In genomic region chr19:18002347-18002850, GRCh38 we compare ENCODE assay signal across 8 cellular contexts. TPM values are rescaled to one million over a fixed set of nuclear protein-coding genes. Genes with fewer than 3 reads are reported as not detected.
DNase-seq lines count a peak whose midpoint lies in the region; ATAC-seq and TF ChIP-seq lines count a peak whose summit lies in the region.

No MANE protein-coding gene starts in this region.

- POLR2A ChIA-PET in Panc1 (lab: Charles Lee): no interaction called here

- intact Hi-C loops in Panc1 (cut with micrococcal nuclease; ENCODE audit: unreplicated experiment) (no loop called here), sciatic nerve (cut with DNase I) (no loop called here)

- in situ Hi-C loops in Panc1 (cut with HindIII; ENCODE audit: low pct_unique_long_range_greater_than_20kb, low sequenced_read_pairs): no loop called here

- WGBS in endodermal cell (ENCODE audit: insufficient coverage in 1 of 2, insufficient read length in 1 of 2), 2 experiments: 95 to 96% methylated on average over 18 to 27 of the region's 27 CpGs

- CTCF ChIA-PET in Panc1 (lab: Charles Lee): no interaction called here

- TF ChIP-seq CTCF in GM12864 (IDR thresholded peaks at IDR 0.05; ENCODE audit: low read depth, low read length, missing control alignments): no peak
- TF ChIP-seq CTCF in Panc1 (IDR thresholded peaks at IDR 0.05): no peak
- no peak for TF ChIP-seq CTCF in endodermal cell (conservative IDR thresholded peaks at IDR 0.05)

- H3K36me3 ChIP-seq in Panc1 (ENCODE audit: control insufficient read depth, insufficient read depth, low read length): no peaks in the 10 kb centered on the region; the same call in 1 of the 2 replicates
- no peaks in the 10 kb centered on the region for H3K36me3 ChIP-seq in endodermal cell (ENCODE audit: control insufficient read depth, insufficient read depth, low read length)

- ATAC-seq in Panc1: no peak
- no peak for ATAC-seq in sciatic nerve
- no peak for ATAC-seq in GM18867 (IDR thresholded peaks at IDR 0.05; ENCODE audit: unreplicated experiment)
- ATAC-seq in HG02623 (IDR thresholded peaks at IDR 0.05; ENCODE audit: unreplicated experiment): no peak

- H3K9me3 Mint-ChIP-seq in endodermal cell: peaks cover 7% of the 10 kb centered on the region

- no peak overlapping the region for H3K27ac ChIP-seq in Panc1 (ENCODE audit: low read length)
- H3K27ac ChIP-seq in endodermal cell (ENCODE audit: low read depth, low read length): no peak overlapping the region

- peaks cover 2% of the 10 kb centered on the region for H3K4me1 Mint-ChIP-seq in endodermal cell

- BruUV-seq in Panc1 (replicated peaks; lab: Mats Ljungman, UMichigan): TSS peak; percentile 86

- peaks cover 19% of the 10 kb centered on the region for H3K27me3 Mint-ChIP-seq in endodermal cell (ENCODE audit: insufficient read depth)

- H3K4me1 ChIP-seq in Panc1 (ENCODE audit: control insufficient read depth, insufficient read depth, low read length) (peaks cover 11% of the 10 kb centered on the region), endodermal cell (ENCODE audit: control insufficient read depth, insufficient read depth, low read length) (peaks cover 2% of the 10 kb centered on the region)

- peak overlapping the region; percentile 54 for H3K4me3 ChIP-seq in GM12864 (ENCODE audit: low read depth, low read length)
- H3K4me3 ChIP-seq in Panc1 (ENCODE audit: low read depth in 2 of 2, low read length in 2 of 2): peak overlapping the region; percentile 67 to 82
- peak overlapping the region; percentile 75 for H3K4me3 ChIP-seq in endodermal cell (ENCODE audit: low read length)

- no peak overlapping the region for H3K9ac ChIP-seq in endodermal cell (ENCODE audit: extremely low read depth, low read length, poor library complexity, severe bottlenecking)

- DNase-seq in GM12864 (ENCODE audit: low read depth): no peak
- DNase-seq in Panc1 (ENCODE audit: low read depth, low spot score): no peak
- DNase-seq in endodermal cell: no peak
- peak; percentile 72 for DNase-seq in sciatic nerve (ENCODE audit: low spot score)
- no peak for DNase-seq in NCI-H2029 (lab: John Stamatoyannopoulos, UW)
- DNase-seq in NCI-H82 (lab: John Stamatoyannopoulos, UW): no peak

- H3K27me3 ChIP-seq in Panc1 (ENCODE audit: control insufficient read depth, insufficient read depth, low read length): no peaks in the 10 kb centered on the region
- H3K27me3 ChIP-seq in endodermal cell (ENCODE audit: control insufficient read depth, insufficient read depth, low read length, poor library complexity, severe bottlenecking): peaks cover 10% of the 10 kb centered on the region

- peak overlapping the region; percentile 53 for H3K4me3 Mint-ChIP-seq in endodermal cell

- H3K9me3 ChIP-seq in Panc1 (ENCODE audit: control insufficient read depth, insufficient read depth, low read depth, low read length) (no peaks in the 10 kb centered on the region), endodermal cell (ENCODE audit: control insufficient read depth, low read length) (no peaks in the 10 kb centered on the region)

- H3K36me3 Mint-ChIP-seq in endodermal cell (ENCODE audit: low read depth): peaks cover 4% of the 10 kb centered on the region

- H3K27ac Mint-ChIP-seq in endodermal cell: no peak overlapping the region

RNA-seq across cellular contexts. Expression of gene ARRDC2, which starts 5.6 kb away (rescaled TPM):
- 21.4 TPM for total RNA-seq in Panc1 (2021; ENCODE audit: unreplicated experiment)
- 25.6 TPM for polyA plus RNA-seq in Panc1 (2012; ENCODE audit: insufficient read length)
- total RNA-seq in endodermal cell: 1 to 10 TPM; 6.8 to 7.0 TPM
- polyA plus RNA-seq in endodermal cell (2013, experiment 1 of 2): 3.3 TPM
- polyA plus RNA-seq in endodermal cell (2013, experiment 2 of 2): 2.4 TPM
- 38.2 TPM for total RNA-seq in sciatic nerve

RNA-seq across cellular contexts. Expression of gene KCNN1, which starts 35.5 kb away (rescaled TPM):
- total RNA-seq in Panc1 (2021; ENCODE audit: unreplicated experiment) (0.90 TPM), endodermal cell (1 to 10 TPM; 5.8 to 8.2 TPM), sciatic nerve (1.4 TPM)
- 3.0 TPM for polyA plus RNA-seq in Panc1 (2012; ENCODE audit: insufficient read length)
- polyA plus RNA-seq in endodermal cell (2013, experiment 1 of 2): 13.1 TPM
- polyA plus RNA-seq in endodermal cell (2013, experiment 2 of 2): 11.3 TPM
